8 cellular contexts compared by ENCODE assay signal in genomic region chr10:30782543-30783461, GRCh38.
A peak's percentile ranks its signal among the peaks of the same experiment; 100 is the strongest.
DNase-seq lines count a peak whose midpoint lies in the region; ATAC-seq and TF ChIP-seq lines count a peak whose summit lies in the region.
"Had no signal": no experiment of that assay in that cellular context is flagged by ENCODE, and none has a peak within 500 bp of the region (broad histone marks: within the 10 kb centered on the region; RNA-seq: fewer than 3 reads in every experiment).

No MANE protein-coding gene starts in this region.

- ATAC-seq in GM18873 (IDR thresholded peaks at IDR 0.05; ENCODE audit: low FRiP score, unreplicated experiment) (peak; percentile 61), HG03064 (IDR thresholded peaks at IDR 0.05; ENCODE audit: low read depth, unreplicated experiment) (peak; percentile 59), T-helper 17 cell (no peak)

- H2AK5ac ChIP-seq in mesenchymal stem cell (ENCODE audit: low read length, severe bottlenecking), result peak overlapping the region; percentile 87

- 49% methylated on average over 14 of the region's 15 CpGs for WGBS in mesenchymal stem cell
- 61 to 76% (median 66%) methylated on average over 7 to 15 of the region's 15 CpGs for WGBS in adrenal gland, 4 donors

- peak overlapping the region; percentile 79 for H2BK5ac ChIP-seq in mesenchymal stem cell (ENCODE audit: low read depth, low read length, poor library complexity, severe bottlenecking)

- peaks cover 11% of the 10 kb centered on the region for H3K4me1 Mint-ChIP-seq in T-helper 17 cell

- intact Hi-C loops in adrenal gland (cut with DNase I), result no loop called here

- peaks cover 14% of the 10 kb centered on the region for H3K4me1 ChIP-seq in mesenchymal stem cell (ENCODE audit: control insufficient read depth, insufficient read depth, low read depth, low read length)
- peaks cover 9% of the 10 kb centered on the region in 2 donors for H3K4me1 ChIP-seq in adrenal gland (replicated peaks in 1 of 2)

- peak overlapping the region; percentile 88 for H4K8ac ChIP-seq in mesenchymal stem cell (ENCODE audit: low read length)

- TF ChIP-seq POLR2A in adrenal gland (IDR thresholded peaks at IDR 0.05), result no peak

- H3K27me3 Mint-ChIP-seq in T-helper 17 cell, result peaks cover 18% of the 10 kb centered on the region

- H3K4me3 Mint-ChIP-seq in T-helper 17 cell, result no peak overlapping the region

- H3K9ac ChIP-seq in mesenchymal stem cell (ENCODE audit: low read length), result peak overlapping the region; percentile 91

- H3K36me3 Mint-ChIP-seq in T-helper 17 cell (ENCODE audit: low read depth), result no peaks in the 10 kb centered on the region

- H3K4ac ChIP-seq in mesenchymal stem cell (ENCODE audit: low read depth in 1 of 2, low read length in 2 of 2), result peak overlapping the region; percentile 75 to 91

- H3K4me2 ChIP-seq in mesenchymal stem cell (ENCODE audit: low read length, poor library complexity, severe bottlenecking), result peak overlapping the region; percentile 23

- H3K27ac Mint-ChIP-seq in T-helper 17 cell, result peak overlapping the region; percentile 82

- H3K27me3 ChIP-seq in mesenchymal stem cell (ENCODE audit: control insufficient read depth in 1 of 2, insufficient read depth in 1 of 2, low read length in 2 of 2), result no peaks in the 10 kb centered on the region
- no peaks in the 10 kb centered on the region for H3K27me3 ChIP-seq in adrenal gland
- H3K27me3 ChIP-seq: SJSA1 had no signal

- no peak overlapping the region for H2AFZ ChIP-seq in mesenchymal stem cell (ENCODE audit: low read depth, low read length)

- H3K27ac ChIP-seq in mesenchymal stem cell (ENCODE audit: low read length, poor library complexity, severe bottlenecking), result peak overlapping the region; percentile 89
- H3K27ac ChIP-seq in adrenal gland, result peak overlapping the region in 1 of 5 donors; percentile 84

- no peak overlapping the region for H3K14ac ChIP-seq in mesenchymal stem cell (ENCODE audit: low read length in 2 of 2)

- no peak for TF ChIP-seq CTCF in adrenal gland (IDR thresholded peaks at IDR 0.05)

- no peaks in the 10 kb centered on the region for H3K79me1 ChIP-seq in mesenchymal stem cell (replicated peaks; ENCODE audit: low read length, poor library complexity, severe bottlenecking)

- peak overlapping the region; percentile 76 for H2BK15ac ChIP-seq in mesenchymal stem cell (ENCODE audit: low read depth, poor library complexity, severe bottlenecking)

- peak overlapping the region; percentile 72 to 77 for H3K18ac ChIP-seq in mesenchymal stem cell (ENCODE audit: low read depth in 1 of 2, low read length in 2 of 2)

- no peaks in the 10 kb centered on the region for H3K36me3 ChIP-seq in mesenchymal stem cell (ENCODE audit: control insufficient read depth in 1 of 2, insufficient read depth in 2 of 2, low read depth in 1 of 2, low read length in 2 of 2)
- no peaks in the 10 kb centered on the region for H3K36me3 ChIP-seq in adrenal gland (replicated peaks in 1 of 2)
- H3K36me3 ChIP-seq: SJSA1 had no signal

- H3K4me3 ChIP-seq in mesenchymal stem cell (ENCODE audit: insufficient read depth in 1 of 2, low read depth in 1 of 2, low read length in 2 of 2) (no peak overlapping the region), adrenal gland (no peak overlapping the region)
- H3K4me3 ChIP-seq: SJSA1 had no signal

- peak overlapping the region; percentile 29 to 94 for H2BK12ac ChIP-seq in mesenchymal stem cell (ENCODE audit: low read length in 2 of 2)

- H3K9me3 ChIP-seq in T-helper 17 cell (ENCODE audit: control insufficient read depth, low read length, poor library complexity, severe bottlenecking) (no peaks in the 10 kb centered on the region), mesenchymal stem cell (ENCODE audit: control insufficient read depth, low read length) (no peaks in the 10 kb centered on the region), adrenal gland (replicated peaks in 1 of 3) (no peaks in the 10 kb centered on the region)
- H3K9me3 ChIP-seq: SJSA1 had no signal

- H3K23ac ChIP-seq in mesenchymal stem cell (ENCODE audit: low read length in 2 of 2), result no peak overlapping the region

- H2BK120ac ChIP-seq in mesenchymal stem cell (ENCODE audit: low read depth, low read length), result peak overlapping the region; percentile 69

- H4K91ac ChIP-seq in mesenchymal stem cell (ENCODE audit: low read length), result peak overlapping the region; percentile 88

- no peak for DNase-seq in T-helper 17 cell
- peak; percentile 44 for DNase-seq in mesenchymal stem cell
- no peak for DNase-seq in adrenal gland
- no peak for DNase-seq in amniotic stem cell (lab: John Stamatoyannopoulos, UW)
- DNase-seq in NCI-H1105 treated with DMSO at 0.1 percent for 48 hours (lab: John Stamatoyannopoulos, UW), result no peak
